ENCODE assay signal across 16 cellular contexts in genomic region chr13:19852766-19853165, GRCh38. TPM values are rescaled to one million over a fixed set of nuclear protein-coding genes. Genes with fewer than 3 reads are reported as not detected.
A peak's percentile ranks its signal among the peaks of the same experiment; 100 is the strongest.
DNase-seq lines count a peak whose midpoint lies in the region; ATAC-seq, FAIRE-seq and TF ChIP-seq lines count a peak whose summit lies in the region.
"Had no signal": no experiment of that assay in that cellular context is flagged by ENCODE, and none has a peak within 500 bp of the region (broad histone marks: within the 10 kb centered on the region; RNA-seq: fewer than 3 reads in every experiment).

No MANE protein-coding gene starts in this region.

- TF ChIP-seq POLR2A in K562 (conservative IDR thresholded peaks at IDR 0.05) = no peak

- H3K9me1 ChIP-seq in K562 (ENCODE audit: control insufficient read depth, insufficient read depth, low read length) = no peaks in the 10 kb centered on the region

- ATAC-seq in K562 (no peak), HG03159 (IDR thresholded peaks at IDR 0.05; ENCODE audit: unreplicated experiment) (no peak), GM18870 (IDR thresholded peaks at IDR 0.05; ENCODE audit: unreplicated experiment) (no peak)
- ATAC-seq: GM23338, HCT116 had no signal

- POLR2A ChIA-PET in K562 (lab: Yijun Ruan, JAX) = interaction anchor here (0.8 to 1.2 kb wide), 2 partner anchors 9 to 10 kb away, joined by 3 read pairs; no protein-coding TSS in a partner anchor

- TF ChIP-seq RAD21 in K562 (CRISPR knock-in tag; conservative IDR thresholded peaks at IDR 0.05 in 1 of 2, IDR thresholded peaks at IDR 0.05 in 1 of 2) = no peak

- DNase-seq in activated T-cell treated with anti-CD3 and anti-CD28 coated beads, Interleukin-2, amount 50 U/mL, for 24 hours = no peak
- no peak for DNase-seq in activated T-cell treated with anti-CD3 and anti-CD28 coated beads, Interleukin-2, amount 50 U/mL, for 1 hour
- DNase-seq in HFFc6 (no peak), K562 (ENCODE audit: extremely low read depth in 1 of 4, low spot score in 3 of 4) (no peak), H9 (no peak)
- DNase-seq: 8988T; CD4-positive, alpha-beta memory T cell; DMS79 treated with DMSO at 0.1 percent for 48 hours had no signal

- H2AK5ac ChIP-seq in H9 (ENCODE audit: insufficient read length, low read length) = no peak overlapping the region

- no peak for TF ChIP-seq EP300 in K562 (IDR thresholded peaks at IDR 0.05; ENCODE audit: low read length)

- H3K4me2 ChIP-seq in K562 (ENCODE audit: insufficient read depth, low read length) (no peak overlapping the region), H9 (ENCODE audit: insufficient read depth, insufficient read length, low read length) (no peak overlapping the region)
- H3K4me2 ChIP-seq: BLaER1, GM23338 had no signal

- H3K79me2 ChIP-seq in K562 (ENCODE audit: control insufficient read depth, insufficient read depth, low read length) = peaks cover 23% of the 10 kb centered on the region
- H3K79me2 ChIP-seq in H9 (ENCODE audit: insufficient read depth, low read length) = no peaks in the 10 kb centered on the region; the same call in 1 of the 2 replicates

- no peak overlapping the region for H2BK5ac ChIP-seq in H9 (ENCODE audit: insufficient read length, low read length)

- H3K14ac ChIP-seq in H9 (ENCODE audit: insufficient read depth, low read length) = no peak overlapping the region

- no peak overlapping the region for H3K4me3 Mint-ChIP-seq in activated T-cell treated with anti-CD3 and anti-CD28 coated beads, Interleukin-2, amount 50 U/mL, for 24 hours
- H3K4me3 Mint-ChIP-seq in HFFc6 (no peak overlapping the region), H9 (no peak overlapping the region)
- H3K4me3 Mint-ChIP-seq: CD14-positive monocyte, GM23338 had no signal

- no peak overlapping the region for H4K8ac ChIP-seq in H9 (replicated peaks; ENCODE audit: insufficient read length, low read depth, low read length)

- no peak overlapping the region for H2BK120ac ChIP-seq in H9 (ENCODE audit: low read depth, low read length, poor library complexity, severe bottlenecking)

- H3K27ac ChIP-seq in K562 (ENCODE audit: extremely low read depth, low read depth, low read length) = no peak overlapping the region
- H3K27ac ChIP-seq in H9 (ENCODE audit: insufficient read length, low read depth, low read length) = no peak overlapping the region
- H3K27ac ChIP-seq: BLaER1 had no signal

- H3K27me3 ChIP-seq in K562 (ENCODE audit: control insufficient read depth in 2 of 2, insufficient read depth in 2 of 2, low read length in 2 of 2) (no peaks in the 10 kb centered on the region), H9 (ENCODE audit: insufficient read depth, low read length) (no peaks in the 10 kb centered on the region)
- H3K27me3 ChIP-seq: BLaER1 had no signal

- peaks cover 3% of the 10 kb centered on the region for H3K79me1 ChIP-seq in H9 (ENCODE audit: insufficient read depth, low read depth, low read length, poor library complexity, severe bottlenecking)

- H3K18ac ChIP-seq in H9 (ENCODE audit: insufficient read length, low read depth, low read length) = no peak overlapping the region

- no peak overlapping the region for H3K4ac ChIP-seq in H9 (ENCODE audit: low read depth, low read length)

- no peak overlapping the region for H3T11ph ChIP-seq in H9 (ENCODE audit: low read length)

- peak overlapping the region; percentile 11 for H3K27ac Mint-ChIP-seq in activated T-cell treated with anti-CD3 and anti-CD28 coated beads, Interleukin-2, amount 50 U/mL, for 24 hours
- 0 out of 2 replicates have a peak overlapping the region, but pooled peaks have one; percentile 6 for H3K27ac Mint-ChIP-seq in HFFc6
- H3K27ac Mint-ChIP-seq in H9 = no peak overlapping the region
- H3K27ac Mint-ChIP-seq: GM23338 had no signal

- no peak overlapping the region for H2BK20ac ChIP-seq in H9 (ENCODE audit: low read depth, low read length, poor library complexity, severe bottlenecking)

- no peak overlapping the region for H4K91ac ChIP-seq in H9 (ENCODE audit: insufficient read length, low read depth, low read length)

- TF ChIP-seq CTCF in HFFc6 (IDR thresholded peaks at IDR 0.05) (no peak), K562 (IDR thresholded peaks at IDR 0.05 in 2 of 3, conservative IDR thresholded peaks at IDR 0.05 in 1 of 3; ENCODE audit: insufficient read depth in 2 of 3, low read depth in 1 of 3, low read length in 3 of 3) (no peak), H9 (conservative IDR thresholded peaks at IDR 0.05) (no peak)

- H3K9me3 ChIP-seq in K562 (replicated peaks; ENCODE audit: control insufficient read depth, insufficient read depth, low read depth, low read length) = no peaks in the 10 kb centered on the region
- H3K9me3 ChIP-seq in H9 (ENCODE audit: control insufficient read depth, low read depth, low read length) = no peaks in the 10 kb centered on the region

- H3K9ac ChIP-seq in K562 (ENCODE audit: insufficient read depth in 1 of 2, low read depth in 2 of 2, low read length in 2 of 2) (no peak overlapping the region; a peak in 1 of 4 replicates), H9 (ENCODE audit: extremely low read depth, insufficient read length, low read length) (no peak overlapping the region)
- H3K9ac ChIP-seq: BLaER1 had no signal

- H4K20me1 ChIP-seq in K562 (replicated peaks; ENCODE audit: control insufficient read depth, insufficient read depth, low read length) = no peaks in the 10 kb centered on the region
- H4K20me1 ChIP-seq in H9 (ENCODE audit: control insufficient read depth, insufficient read depth, insufficient read length) = no peaks in the 10 kb centered on the region

- no peak overlapping the region for H2BK15ac ChIP-seq in H9 (ENCODE audit: low read depth, low read length)

- 10% methylated on average over 1 of the region's 1 CpG for WGBS in K562 (ENCODE audit: insufficient coverage, low coverage, missing lambda C conversion rate)
- no CpG with 5 or more reads among the region's 1 CpG for WGBS in H9 (ENCODE audit: extremely low coverage, insufficient read length, low lambda C conversion rate)

- no peak overlapping the region for H4K5ac ChIP-seq in H9 (ENCODE audit: insufficient read length, low read depth, low read length)

- H3K36me3 ChIP-seq in K562 (ENCODE audit: control insufficient read depth, insufficient read depth, low read length) = peaks cover 28% of the 10 kb centered on the region; the same call in 2 of the 3 replicates

- no peak overlapping the region for H2AFZ ChIP-seq in K562 (ENCODE audit: low read depth, low read length)
- H2AFZ ChIP-seq in H9 (ENCODE audit: low read length) = no peak overlapping the region
- H2AFZ ChIP-seq: GM23338 had no signal

- intact Hi-C loops in K562 (cut with micrococcal nuclease) = no loop called here

- H3K4me3 ChIP-seq in K562 = no peak overlapping the region
- H3K4me3 ChIP-seq: BLaER1, GM23338 had no signal

- BruUV-seq in K562 (replicated peaks; lab: Mats Ljungman, UMichigan) = no TSS peak

- peaks cover 32% of the 10 kb centered on the region for H3K4me1 Mint-ChIP-seq in activated T-cell treated with anti-CD3 and anti-CD28 coated beads, Interleukin-2, amount 50 U/mL, for 24 hours (ENCODE audit: low read depth)
- peaks cover 10% of the 10 kb centered on the region for H3K4me1 Mint-ChIP-seq in HFFc6 (ENCODE audit: low read depth)
- H3K4me1 Mint-ChIP-seq in H9 = no peaks in the 10 kb centered on the region
- H3K4me1 Mint-ChIP-seq: GM23338 had no signal

- H3K23me2 ChIP-seq in H9 (ENCODE audit: insufficient read length, low read depth, low read length, poor library complexity, severe bottlenecking) = no peaks in the 10 kb centered on the region

- CTCF ChIA-PET in K562 (lab: Yijun Ruan, JAX; ENCODE audit: low intra/inter-chr PET ratio) = no interaction called here

- in situ Hi-C loops in K562 (cut with MboI) = no loop called here

- no peak overlapping the region for H2BK12ac ChIP-seq in H9 (ENCODE audit: insufficient read length, low read depth, low read length)

- FAIRE-seq in K562 (lab: Jason Lieb, UNC) = no peak
- FAIRE-seq: GM12891, H54 had no signal

- H3K4me1 ChIP-seq in K562 (replicated peaks in 1 of 2; ENCODE audit: control insufficient read depth in 2 of 2, insufficient read depth in 2 of 2, low read length in 2 of 2) (no peaks in the 10 kb centered on the region; a peak in 1 of 5 replicates), H9 (ENCODE audit: insufficient read depth, low read length) (no peaks in the 10 kb centered on the region)
- H3K4me1 ChIP-seq: BLaER1 had no signal

- no peaks in the 10 kb centered on the region for H3K27me3 Mint-ChIP-seq in activated T-cell treated with anti-CD3 and anti-CD28 coated beads, Interleukin-2, amount 50 U/mL, for 24 hours
- H3K27me3 Mint-ChIP-seq in HFFc6 (ENCODE audit: insufficient read depth) = no peaks in the 10 kb centered on the region; the same call in 1 of the 2 replicates
- no peaks in the 10 kb centered on the region for H3K27me3 Mint-ChIP-seq in H9 (ENCODE audit: low read depth)
- H3K27me3 Mint-ChIP-seq: CD4-positive, alpha-beta memory T cell had no signal

- no peak overlapping the region for H3K23ac ChIP-seq in H9 (ENCODE audit: insufficient read length, low read depth, low read length)

- no peaks in the 10 kb centered on the region for H3K9me3 Mint-ChIP-seq in activated T-cell treated with anti-CD3 and anti-CD28 coated beads, Interleukin-2, amount 50 U/mL, for 24 hours
- no peaks in the 10 kb centered on the region; the same call in 1 of the 2 replicates for H3K9me3 Mint-ChIP-seq in HFFc6
- H3K9me3 Mint-ChIP-seq in H9 = peaks cover 0 to 5% of the 10 kb centered on the region in 2 experiments; a peak in 4 of 5 replicates
- H3K9me3 Mint-ChIP-seq: CD14-positive monocyte; CD4-positive, alpha-beta memory T cell had no signal

- peaks cover 67% of the 10 kb centered on the region for H3K36me3 Mint-ChIP-seq in activated T-cell treated with anti-CD3 and anti-CD28 coated beads, Interleukin-2, amount 50 U/mL, for 24 hours (ENCODE audit: low read depth)
- peaks cover 17% of the 10 kb centered on the region for H3K36me3 Mint-ChIP-seq in HFFc6 (ENCODE audit: low read depth)
- peaks cover 22 to 46% (median 38%) of the 10 kb centered on the region in 3 experiments; a peak in 6 of 7 replicates for H3K36me3 Mint-ChIP-seq in H9 (ENCODE audit: insufficient read depth in 1 of 3, low read depth in 3 of 3)

- no peak overlapping the region for H3K56ac ChIP-seq in H9 (ENCODE audit: insufficient read length, low read depth, low read length)

RNA-seq across cellular contexts. Expression of gene ZMYM5, which starts 10.7 kb away (rescaled TPM):
- total RNA-seq in HFFc6 (2021; fragmentation: NEBNext Ultra II Directional; extraction: Animal tissue kit (Norgen Biotek cat#: 25700)) = 1 to 10 TPM; 6.8 to 9.3 (median 8.6) TPM
- total RNA-seq in K562 (2011; cell fraction: chromatin; rRNA removed; ENCODE audit: low replicate concordance) = 10.6 and 27.2 TPM in 2 replicates
- total RNA-seq in K562 (2011; cell fraction: nucleolus; rRNA removed) = 6.8 and 7.3 TPM in 2 replicates
- total RNA-seq in K562 (2011; cell fraction: nucleoplasm; rRNA removed) = 13.3 and 14.8 TPM in 2 replicates
- total RNA-seq in K562 (2014; rRNA removed) (5.0 and 5.4 TPM in 2 replicates), K562 (2014; rRNA removed; fragmentation: Illumina TruSeq; extraction: Trizol) (11.9 and 15.8 TPM in 2 replicates), K562 (2015; rRNA removed; fragmentation: Illumina TruSeq; extraction: Trizol) (9.6 and 10.3 TPM in 2 replicates), K562 (2021) (6.8 and 7.8 TPM in 2 replicates), H9 (2021) (11.8 and 12.6 TPM in 2 replicates)
- polyA plus RNA-seq in K562 (2011; rRNA removed) (8.5 and 10.3 TPM in 2 replicates), K562 (2014; fragmentation: Illumina TruSeq; extraction: Trizol) (10.0 and 10.3 TPM in 2 replicates), K562 (2014; fragmentation: Nextera tagmentation; extraction: Ambion mirVana) (1 to 10 TPM; 6.5 to 7.7 TPM), K562 (2014; rRNA removed) (6.5 and 7.2 TPM in 2 replicates)
- polyA plus RNA-seq in K562 (2011; cell fraction: cytosol; rRNA removed) = 1.8 and 3.5 TPM in 2 replicates
- 3.8 and 5.3 TPM in 2 replicates for polyA plus RNA-seq in K562 (2011; cell fraction: nucleus; rRNA removed)
- polyA plus RNA-seq in K562 (2012) = 6.3 and 7.4 TPM in 2 replicates
- polyA minus RNA-seq in K562 (2011; rRNA and poly(A)+ RNA removed) = 10.5 and 13.6 TPM in 2 replicates
- polyA minus RNA-seq in K562 (2011; cell fraction: cytosol; rRNA and poly(A)+ RNA removed) = 3.1 and 4.0 TPM in 2 replicates
- polyA minus RNA-seq in K562 (2011; cell fraction: nucleus; rRNA and poly(A)+ RNA removed) = 3.6 and 6.4 TPM in 2 replicates

Comparison
In these comparisons a context has a peak if more than half of its experiments do, and no peak if none do; other contexts are left out.
1. H3K27ac Mint-ChIP-seq: peak in activated T-cell treated with anti-CD3 and anti-CD28 coated beads, Interleukin-2, amount 50 U/mL, for 24 hours (single experiment) and HFFc6 (single experiment); none in H9 (0 of 3).